Comparison of ENCODE assay signal across 26 cellular contexts in the genomic region with DNA sequence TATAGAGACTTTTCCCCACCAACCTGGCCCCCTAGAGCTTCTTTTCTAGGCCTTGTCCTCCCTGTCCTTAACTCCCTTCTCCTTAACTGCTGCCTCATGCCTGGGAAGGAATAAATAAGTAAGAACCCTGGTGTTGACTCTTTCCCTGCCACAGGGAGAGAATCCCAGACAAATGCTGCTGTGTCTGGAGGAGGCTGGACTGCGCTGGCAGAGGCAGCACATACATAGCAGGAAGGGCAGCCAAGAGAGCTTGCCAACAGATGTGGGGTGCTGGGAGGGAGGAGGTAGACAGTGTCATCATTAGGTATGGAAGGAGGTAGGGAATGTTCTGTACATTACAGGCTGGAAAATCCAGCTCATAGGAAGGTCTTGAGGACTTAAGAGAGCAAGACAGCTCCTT.
DNase-seq lines count a peak whose midpoint lies in the region; ATAC-seq and TF ChIP-seq lines count a peak whose summit lies in the region.
"Had no signal": no experiment of that assay in that cellular context is flagged by ENCODE, and none has a peak within 500 bp of the region (broad histone marks: within the 10 kb centered on the region; RNA-seq: fewer than 3 reads in every experiment).

No MANE protein-coding gene starts in this region.

- TF ChIP-seq CTCF in AG10803 (conservative IDR thresholded peaks at IDR 0.05; ENCODE audit: low read length) (no peak), brain (conservative IDR thresholded peaks at IDR 0.05) (no peak), nephron progenitor cell (IDR thresholded peaks at IDR 0.05) (no peak), endodermal cell (conservative IDR thresholded peaks at IDR 0.05) (no peak)

- no peak overlapping the region for H3K27ac ChIP-seq in endodermal cell (ENCODE audit: low read depth, low read length)
- H3K27ac ChIP-seq: ovary, SK-N-MC, thyroid gland had no signal

- 94 to 100% methylated on average over 1 of the region's 1 CpG for WGBS in endodermal cell (ENCODE audit: insufficient coverage in 1 of 2, insufficient read length in 1 of 2), 2 experiments

- peaks cover 0 to 5% (median 0%) of the 10 kb centered on the region in 5 experiments for H3K9me3 Mint-ChIP-seq in brain
- no peaks in the 10 kb centered on the region for H3K9me3 Mint-ChIP-seq in nephron progenitor cell
- no peaks in the 10 kb centered on the region for H3K9me3 Mint-ChIP-seq in activated CD4-positive, alpha-beta T cell treated with anti-CD3 and anti-CD28 coated beads for 36 hours (ENCODE audit: low read depth)
- peaks cover 8% of the 10 kb centered on the region for H3K9me3 Mint-ChIP-seq in endodermal cell

- H3K4me1 Mint-ChIP-seq in brain: peaks cover 9% of the 10 kb centered on the region
- peaks cover 2% of the 10 kb centered on the region for H3K4me1 Mint-ChIP-seq in nephron progenitor cell
- no peaks in the 10 kb centered on the region for H3K4me1 Mint-ChIP-seq in activated CD4-positive, alpha-beta T cell treated with anti-CD3 and anti-CD28 coated beads for 36 hours
- H3K4me1 Mint-ChIP-seq in endodermal cell: peaks cover 2% of the 10 kb centered on the region
- H3K4me1 Mint-ChIP-seq: CD14-positive monocyte; naive thymus-derived CD8-positive, alpha-beta T cell had no signal

- H3K4me1 ChIP-seq in endodermal cell (ENCODE audit: control insufficient read depth, insufficient read depth, low read length): no peaks in the 10 kb centered on the region
- H3K4me1 ChIP-seq: thyroid gland had no signal

- DNase-seq in AG10803 (ENCODE audit: low read depth): peak; percentile 49
- DNase-seq in HT1080 (ENCODE audit: low read depth): peak; percentile 41
- no peak for DNase-seq in nephron progenitor cell
- no peak for DNase-seq in activated CD4-positive, alpha-beta T cell treated with anti-CD3 and anti-CD28 coated beads for 36 hours
- DNase-seq in endodermal cell: no peak
- DNase-seq: activated CD4-positive, alpha-beta T cell treated with anti-CD3 and anti-CD28 coated beads for 4 hours; activated naive CD4-positive, alpha-beta T cell treated with Interleukin-2 at 50 U/mL for 16 hours; activated T-cell treated with anti-CD3 and anti-CD28 coated beads, Interleukin-2, amount 50 U/mL, for 48 hours; caudate nucleus; dermis blood vessel endothelial cell; midbrain; naive thymus-derived CD8-positive, alpha-beta T cell; NCI-H1417 treated with DMSO at 0.1 percent for 48 hours; NCI-H524 treated with DMSO at 0.1 percent for 48 hours; ovary; stimulated activated CD4-positive, alpha-beta T cell treated with anti-CD3 and anti-CD28 coated beads, Interleukin-12 subunit alpha, Interleukin-12 subunit beta, amount 100 ng/mL, for 4 hours; stimulated activated CD4-positive, alpha-beta T cell treated with anti-CD3 and anti-CD28 coated beads, Interleukin-4, amount 100 ng/mL, for 24 hours; stimulated activated naive CD4-positive, alpha-beta T cell; T-helper 2 cell; thyroid gland had no signal

- H3K27me3 Mint-ChIP-seq in brain (no peaks in the 10 kb centered on the region), nephron progenitor cell (ENCODE audit: low read depth, poor library complexity) (no peaks in the 10 kb centered on the region), endodermal cell (ENCODE audit: insufficient read depth) (no peaks in the 10 kb centered on the region)
- H3K27me3 Mint-ChIP-seq in activated CD4-positive, alpha-beta T cell treated with anti-CD3 and anti-CD28 coated beads for 36 hours: no peaks in the 10 kb centered on the region

- no peak overlapping the region for H3K4me3 Mint-ChIP-seq in brain
- H3K4me3 Mint-ChIP-seq in nephron progenitor cell: no peak overlapping the region
- no peak overlapping the region for H3K4me3 Mint-ChIP-seq in activated CD4-positive, alpha-beta T cell treated with anti-CD3 and anti-CD28 coated beads for 36 hours
- no peak overlapping the region for H3K4me3 Mint-ChIP-seq in endodermal cell
- H3K4me3 Mint-ChIP-seq: CD14-positive monocyte; naive thymus-derived CD8-positive, alpha-beta T cell had no signal

- H3K27ac Mint-ChIP-seq in brain: peak overlapping the region in 3 of 5 experiments; percentile 38 to 68 (median 56)
- H3K27ac Mint-ChIP-seq in nephron progenitor cell: peak overlapping the region; percentile 86
- no peak overlapping the region for H3K27ac Mint-ChIP-seq in activated CD4-positive, alpha-beta T cell treated with anti-CD3 and anti-CD28 coated beads for 36 hours
- no peak overlapping the region for H3K27ac Mint-ChIP-seq in endodermal cell
- H3K27ac Mint-ChIP-seq: CD14-positive monocyte; naive thymus-derived CD8-positive, alpha-beta T cell had no signal

- POLR2A ChIA-PET in activated CD4-positive, alpha-beta T cell treated with anti-CD3 and anti-CD28 coated beads for 36 hours (lab: Charles Lee): no interaction called here

- ATAC-seq in activated CD4-positive, alpha-beta T cell treated with anti-CD3 and anti-CD28 coated beads for 36 hours: no peak
- no peak for ATAC-seq in HG03159 (IDR thresholded peaks at IDR 0.05; ENCODE audit: unreplicated experiment)
- no peak for ATAC-seq in HG03442 (IDR thresholded peaks at IDR 0.05; ENCODE audit: unreplicated experiment)
- ATAC-seq: HCT116; naive thymus-derived CD8-positive, alpha-beta T cell had no signal

- intact Hi-C loops in activated CD4-positive, alpha-beta T cell treated with anti-CD3 and anti-CD28 coated beads for 36 hours (cut with DNase I, micrococcal nuclease): no loop called here

- no peaks in the 10 kb centered on the region for H3K27me3 ChIP-seq in endodermal cell (ENCODE audit: control insufficient read depth, insufficient read depth, low read length, poor library complexity, severe bottlenecking)
- H3K27me3 ChIP-seq: ovary, thyroid gland had no signal

- CTCF ChIA-PET in activated CD4-positive, alpha-beta T cell treated with anti-CD3 and anti-CD28 coated beads for 36 hours (lab: Charles Lee): no interaction called here

- H3K9me3 ChIP-seq in endodermal cell (ENCODE audit: control insufficient read depth, low read length): peaks cover 30% of the 10 kb centered on the region
- H3K9me3 ChIP-seq: ovary, thyroid gland had no signal

- H3K9ac ChIP-seq in endodermal cell (ENCODE audit: extremely low read depth, low read length, poor library complexity, severe bottlenecking): no peak overlapping the region

- peaks cover 17% of the 10 kb centered on the region for H3K36me3 Mint-ChIP-seq in brain
- peaks cover 13% of the 10 kb centered on the region for H3K36me3 Mint-ChIP-seq in nephron progenitor cell (ENCODE audit: low read depth)
- H3K36me3 Mint-ChIP-seq in activated CD4-positive, alpha-beta T cell treated with anti-CD3 and anti-CD28 coated beads for 36 hours (ENCODE audit: low read depth): no peaks in the 10 kb centered on the region
- no peaks in the 10 kb centered on the region for H3K36me3 Mint-ChIP-seq in endodermal cell (ENCODE audit: low read depth)
- H3K36me3 Mint-ChIP-seq: CD14-positive monocyte; naive thymus-derived CD8-positive, alpha-beta T cell had no signal

- H3K4me3 ChIP-seq in AG10803 (ENCODE audit: low read length) (no peak overlapping the region), endodermal cell (ENCODE audit: low read length) (no peak overlapping the region)
- H3K4me3 ChIP-seq: ovary, SK-N-MC, thyroid gland had no signal

- no peaks in the 10 kb centered on the region for H3K36me3 ChIP-seq in endodermal cell (ENCODE audit: control insufficient read depth, insufficient read depth, low read length)
- H3K36me3 ChIP-seq: ovary, thyroid gland had no signal

Comparison
In these comparisons a context has a peak if more than half of its experiments do, and no peak if none do; other contexts are left out.
1. DNase-seq: peak in AG10803 (single experiment) and HT1080 (single experiment); none in nephron progenitor cell (single experiment), activated CD4-positive, alpha-beta T cell treated with anti-CD3 and anti-CD28 coated beads for 36 hours (single experiment) and endodermal cell (single experiment).
2. H3K27ac Mint-ChIP-seq: peak in brain (3 of 5) and nephron progenitor cell (single experiment); none in activated CD4-positive, alpha-beta T cell treated with anti-CD3 and anti-CD28 coated beads for 36 hours (single experiment) and endodermal cell (single experiment).